8 cellular contexts compared by ENCODE assay signal in genomic region chr17:41836550-41837196, GRCh38. TPM values are rescaled to one million over a fixed set of nuclear protein-coding genes. Genes with fewer than 3 reads are reported as not detected.
A peak's percentile ranks its signal among the peaks of the same experiment; 100 is the strongest.
DNase-seq lines count a peak whose midpoint lies in the region; ATAC-seq and TF ChIP-seq lines count a peak whose summit lies in the region.

No MANE protein-coding gene starts in this region.

- H3K36me3 ChIP-seq in ACC112 (ENCODE audit: insufficient read depth, low read length) = no peaks in the 10 kb centered on the region
- peaks cover 4% of the 10 kb centered on the region for H3K36me3 ChIP-seq in IMR-90 (ENCODE audit: control insufficient read depth, insufficient read depth, low read length)

- H4K8ac ChIP-seq in IMR-90 (ENCODE audit: low read depth in 2 of 2, low read length in 2 of 2) = peak overlapping the region; percentile 83 to 86; a peak in 3 of 4 replicates

- H2AK5ac ChIP-seq in IMR-90 (ENCODE audit: low read depth, low read length) = peak overlapping the region; percentile 27; the same call in 1 of the 2 replicates

- no peak overlapping the region for H3K27ac Mint-ChIP-seq in central memory CD8-positive, alpha-beta T cell (ENCODE audit: low read depth)
- H3K27ac Mint-ChIP-seq in naive B cell = peak overlapping the region in 2 of 6 donors; percentile 45 to 66

- DNase-seq in IMR-90 = no peak
- DNase-seq in central memory CD8-positive, alpha-beta T cell (ENCODE audit: low spot score in 2 of 2) = no peak
- no peak for DNase-seq in naive B cell
- no peak for DNase-seq in activated CD4-positive, CD25-positive, alpha-beta regulatory T cell treated with anti-CD3 and anti-CD28 coated beads, Interleukin-2, amount 50 U/mL, for 72 hours
- DNase-seq in dedifferentiated amniotic fluid mesenchymal stem cell (ENCODE audit: extremely low spot score) = no peak
- no peak for DNase-seq in NCI-H1092 treated with DMSO at 0.1 percent for 48 hours (lab: John Stamatoyannopoulos, UW)
- no peak for DNase-seq in midbrain (lab: John Stamatoyannopoulos, UW)

- no peaks in the 10 kb centered on the region for H3K79me2 ChIP-seq in ACC112 (ENCODE audit: control insufficient read depth, insufficient read depth, low read length, unreplicated experiment)

- 0 out of 2 replicates have a peak overlapping the region, but pooled peaks have one; percentile 6 for H3K23ac ChIP-seq in IMR-90 (ENCODE audit: low read depth, low read length)

- no peak overlapping the region for H2BK5ac ChIP-seq in IMR-90 (ENCODE audit: low read depth, low read length, poor library complexity, severe bottlenecking)

- H3K4me1 ChIP-seq in ACC112 (ENCODE audit: control insufficient read depth, insufficient read depth, low read length, unreplicated experiment) (no peaks in the 10 kb centered on the region), IMR-90 (ENCODE audit: control insufficient read depth, insufficient read depth, low read length) (peaks cover 10% of the 10 kb centered on the region)

- no peaks in the 10 kb centered on the region for H3K9me3 ChIP-seq in IMR-90 (ENCODE audit: control insufficient read depth, insufficient read depth, low read length)

- no peak overlapping the region for H3K56ac ChIP-seq in IMR-90 (ENCODE audit: extremely low read depth, insufficient read depth, low read length)

- no peak overlapping the region for H2BK20ac ChIP-seq in IMR-90 (ENCODE audit: low read depth, low read length)

- TF ChIP-seq POLR2A in IMR-90 (IDR thresholded peaks at IDR 0.05; ENCODE audit: low read depth, low read length) = no peak

- POLR2A ChIA-PET in IMR-90 (lab: Charles Lee; ENCODE audit: unreplicated experiment) = no interaction called here

- H3K9me3 Mint-ChIP-seq in central memory CD8-positive, alpha-beta T cell = no peaks in the 10 kb centered on the region
- H3K9me3 Mint-ChIP-seq in naive B cell = no peaks in the 10 kb centered on the region

- in situ Hi-C loops in IMR-90 (cut with MboI; ENCODE audit: low sequenced_read_pairs) = no loop called here

- H3K79me1 ChIP-seq in IMR-90 (ENCODE audit: low read depth in 1 of 2, low read length in 2 of 2) = peaks cover 7 to 19% of the 10 kb centered on the region in 2 experiments; a peak in 2 of 4 replicates

- peak overlapping the region; percentile 97 for H3K4me2 ChIP-seq in IMR-90 (ENCODE audit: low read depth, low read length)

- CTCF ChIA-PET in IMR-90 (lab: Yijun Ruan, JAX) = no interaction called here

- WGBS in IMR-90 (ENCODE audit: extremely low coverage in 2 of 2, insufficient read length in 1 of 2), 2 experiments = 34% methylated on average over 10 of the region's 21 CpGs; no CpG with 5 or more reads in 1 of the 2 experiments

- intact Hi-C loops in IMR-90 (cut with micrococcal nuclease) = no loop called here

- H3K9ac ChIP-seq in IMR-90 (ENCODE audit: low read depth, low read length) = peak overlapping the region; percentile 80

- peak overlapping the region; percentile 83 for H4K5ac ChIP-seq in IMR-90 (ENCODE audit: low read depth, low read length)

- ATAC-seq in IMR-90 (ENCODE audit: low read depth) (peak; percentile 28), naive B cell (ENCODE audit: low read depth in 2 of 2) (no peak)
- ATAC-seq in central memory CD8-positive, alpha-beta T cell (replicated peaks; ENCODE audit: extremely low read depth, poor library complexity, severe bottlenecking) = no peak

- no peaks in the 10 kb centered on the region for H3K27me3 Mint-ChIP-seq in central memory CD8-positive, alpha-beta T cell
- H3K27me3 Mint-ChIP-seq in naive B cell = peaks cover 0 to 4% (median 0%) of the 10 kb centered on the region in 3 donors

- H2AK9ac ChIP-seq in IMR-90 (replicated peaks; ENCODE audit: low read depth, low read length, poor library complexity) = no peak overlapping the region

- H3K4me3 Mint-ChIP-seq in central memory CD8-positive, alpha-beta T cell = peak overlapping the region; percentile 81
- peak overlapping the region; percentile 79 to 95 (median 85) for H3K4me3 Mint-ChIP-seq in naive B cell

- H3K27ac ChIP-seq in ACC112 (ENCODE audit: low read depth, low read length) (no peak overlapping the region), IMR-90 (ENCODE audit: insufficient read depth, low read length) (peak overlapping the region; percentile 46; the same call in 1 of the 2 replicates)

- H3K4me3 ChIP-seq in ACC112 (ENCODE audit: low read depth, low read length) (peak overlapping the region; percentile 91), IMR-90 (ENCODE audit: insufficient read depth, low read depth, low read length) (peak overlapping the region; percentile 96)

- TF ChIP-seq RAD21 in IMR-90 (IDR thresholded peaks at IDR 0.05; ENCODE audit: low read length) = no peak

- H3K18ac ChIP-seq in IMR-90 (ENCODE audit: low read depth, low read length) = no peak overlapping the region

- H3K27me3 ChIP-seq in ACC112 (ENCODE audit: insufficient read depth, low read length) = no peaks in the 10 kb centered on the region
- no peaks in the 10 kb centered on the region for H3K27me3 ChIP-seq in IMR-90 (ENCODE audit: control insufficient read depth, insufficient read depth, low read length)

- H2BK15ac ChIP-seq in IMR-90 (ENCODE audit: low read depth, low read length) = no peak overlapping the region; the same call in 2 of the 3 replicates

- H2AFZ ChIP-seq in ACC112 (ENCODE audit: low read length, unreplicated experiment) (peak overlapping the region; percentile 68), IMR-90 (replicated peaks; ENCODE audit: low read length, poor library complexity) (peak overlapping the region; percentile 86)

- peaks cover 10% of the 10 kb centered on the region for H3K4me1 Mint-ChIP-seq in central memory CD8-positive, alpha-beta T cell
- H3K4me1 Mint-ChIP-seq in naive B cell = peaks cover 8 to 13% (median 8%) of the 10 kb centered on the region in 3 donors

- 0 out of 2 replicates have a peak overlapping the region, but pooled peaks have one; percentile 13 for H3K4ac ChIP-seq in IMR-90 (ENCODE audit: low read depth, low read length)

- peaks cover 13% of the 10 kb centered on the region for H3K9me1 ChIP-seq in IMR-90 (ENCODE audit: insufficient read depth, low read length)

- dilution Hi-C loops in IMR-90 (cut with HindIII; ENCODE audit: low sequenced_read_pairs, unreplicated experiment) = no loop called here

- peaks cover 3% of the 10 kb centered on the region for H3K36me3 Mint-ChIP-seq in central memory CD8-positive, alpha-beta T cell (ENCODE audit: insufficient read depth)
- H3K36me3 Mint-ChIP-seq in naive B cell = peaks cover 0 to 5% of the 10 kb centered on the region in 2 donors

- peaks cover 4% of the 10 kb centered on the region; the same call in 1 of the 2 replicates for H4K20me1 ChIP-seq in IMR-90 (ENCODE audit: insufficient read depth, low read length)

- no TSS peak for BruUV-seq in IMR-90 (replicated peaks; lab: Mats Ljungman, UMichigan)

- peak overlapping the region; percentile 6; the same call in 1 of the 2 replicates for H2BK120ac ChIP-seq in IMR-90 (ENCODE audit: low read depth, low read length)

- 0 out of 2 replicates have a peak overlapping the region, but pooled peaks have one; percentile 14 for H4K91ac ChIP-seq in IMR-90 (ENCODE audit: insufficient read depth, low read depth, low read length)

- H3K14ac ChIP-seq in IMR-90 (replicated peaks; ENCODE audit: low read depth, low read length) = peak overlapping the region; percentile 18; the same call in 1 of the 2 replicates

- no peak for TF ChIP-seq CTCF in IMR-90 (conservative IDR thresholded peaks at IDR 0.05; ENCODE audit: low read depth, low read length)

TF ChIP-seq in IMR-90, 13 proteins besides CTCF, POLR2A, EP300 and RAD21 (continues in another document):
- TF ChIP-seq RCOR1 (IDR thresholded peaks at IDR 0.05; ENCODE audit: insufficient replicate concordance, low read length) (no peak), MXI1 (IDR thresholded peaks at IDR 0.05; ENCODE audit: borderline replicate concordance, low read depth, low read length) (no peak), BHLHE40 (IDR thresholded peaks at IDR 0.05; ENCODE audit: low read depth, low read length) (no peak), USF2 (IDR thresholded peaks at IDR 0.05; ENCODE audit: low read depth, low read length) (no peak), MAZ (IDR thresholded peaks at IDR 0.05; ENCODE audit: borderline replicate concordance, low read depth, low read length) (no peak)

RNA-seq across cellular contexts. Expression of gene NT5C3B, which starts 0.6 kb away (rescaled TPM):
- total RNA-seq in IMR-90 (2012; rRNA removed) = 83.0 and 92.7 TPM in 2 replicates
- polyA plus RNA-seq in IMR-90 (2012; rRNA removed) (58.0 and 59.9 TPM in 2 replicates), naive B cell (ENCODE audit: low read depth in 6 of 6) (10 to 100 TPM; 28.9 to 49.8 (median 37.8) TPM)
- 47.4 and 50.6 TPM in 2 replicates for polyA plus RNA-seq in IMR-90 (2012; cell fraction: cytosol; rRNA removed)
- polyA plus RNA-seq in IMR-90 (2012; cell fraction: nucleus; rRNA removed; ENCODE audit: low replicate concordance) = 45.6 and 79.0 TPM in 2 replicates

RNA-seq across cellular contexts. Expression of gene KLHL10, which starts 1.0 kb away (rescaled TPM):
- total RNA-seq in IMR-90 (2012; rRNA removed) = under 0.01 and 0.18 TPM in 2 replicates
- polyA plus RNA-seq in IMR-90 (2012; rRNA removed) (0.07 TPM in 1 of 2 replicates, not detected in the other), naive B cell (ENCODE audit: low read depth in 6 of 6) (not detected)
- polyA plus RNA-seq in IMR-90 (2012; cell fraction: cytosol; rRNA removed) = 0.08 TPM in 1 of 2 replicates, not detected in the other
- polyA plus RNA-seq in IMR-90 (2012; cell fraction: nucleus; rRNA removed; ENCODE audit: low replicate concordance) = 0.05 and 0.34 TPM in 2 replicates

RNA-seq across cellular contexts. Expression of gene FKBP10, which starts 23.9 kb away (rescaled TPM):
- 156 and 170 TPM in 2 replicates for total RNA-seq in IMR-90 (2012; rRNA removed)
- polyA plus RNA-seq in IMR-90 (2012; rRNA removed) (984 and 1,083 TPM in 2 replicates), naive B cell (ENCODE audit: low read depth in 6 of 6) (not detected)
- polyA plus RNA-seq in IMR-90 (2012; cell fraction: cytosol; rRNA removed) = 808 and 968 TPM in 2 replicates
- 1,533 and 3,276 TPM in 2 replicates for polyA plus RNA-seq in IMR-90 (2012; cell fraction: nucleus; rRNA removed; ENCODE audit: low replicate concordance)

RNA-seq across cellular contexts. Expression of gene P3H4, which starts 24.9 kb away (rescaled TPM):
- 21.5 and 22.2 TPM in 2 replicates for total RNA-seq in IMR-90 (2012; rRNA removed)
- polyA plus RNA-seq in IMR-90 (2012; rRNA removed) (66.7 and 76.9 TPM in 2 replicates), naive B cell (ENCODE audit: low read depth in 6 of 6) (1 to 10 TPM in 2 of 6 donors, under 1 TPM in 4; 0.39 to 2.9 (median 0.87) TPM)
- polyA plus RNA-seq in IMR-90 (2012; cell fraction: cytosol; rRNA removed) = 97.5 and 103 TPM in 2 replicates
- 24.6 and 46.5 TPM in 2 replicates for polyA plus RNA-seq in IMR-90 (2012; cell fraction: nucleus; rRNA removed; ENCODE audit: low replicate concordance)

RNA-seq across cellular contexts. Expression of gene KLHL11, which starts 28.6 kb away (rescaled TPM):
- 38.5 and 43.6 TPM in 2 replicates for total RNA-seq in IMR-90 (2012; rRNA removed)
- polyA plus RNA-seq in IMR-90 (2012; rRNA removed) (3.5 and 4.1 TPM in 2 replicates), naive B cell (ENCODE audit: low read depth in 6 of 6) (1 to 10 TPM; 3.6 to 9.8 (median 6.7) TPM)
- polyA plus RNA-seq in IMR-90 (2012; cell fraction: cytosol; rRNA removed) = 1.5 TPM in 2 replicates
- polyA plus RNA-seq in IMR-90 (2012; cell fraction: nucleus; rRNA removed; ENCODE audit: low replicate concordance) = 1.5 and 3.6 TPM in 2 replicates

Comparison
In these comparisons a context has a peak if more than half of its experiments do, and no peak if none do; other contexts are left out.
1. RNA of gene FKBP10, which starts 23.9 kb away (polyA plus RNA-seq): 808 to 3,276 TPM in IMR-90; not detected in naive B cell; every median in the first group is over 100 times any median in the second.